In the genomic region with DNA sequence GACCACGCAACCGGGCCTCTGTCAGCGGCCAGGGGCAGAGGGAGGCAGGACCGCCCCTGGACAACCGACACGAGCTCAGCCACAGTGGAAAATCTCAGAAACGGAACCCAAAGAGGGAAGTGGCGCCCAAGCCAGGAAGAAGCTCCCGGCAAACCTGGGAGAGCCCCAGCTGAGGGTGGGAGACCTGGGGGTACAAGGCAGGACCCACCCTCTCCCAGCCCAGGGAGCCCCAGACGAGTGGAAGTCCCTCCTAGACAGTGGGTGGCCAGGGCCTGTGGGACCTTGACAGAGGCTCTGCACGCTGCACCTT, we compare ENCODE assay signal across 10 cellular contexts. TPM values are rescaled to one million over a fixed set of nuclear protein-coding genes. Genes with fewer than 3 reads are reported as not detected.
DNase-seq lines count a peak whose midpoint lies in the region; ATAC-seq and TF ChIP-seq lines count a peak whose summit lies in the region.
"Had no signal": no experiment of that assay in that cellular context is flagged by ENCODE, and none has a peak within 500 bp of the region (broad histone marks: within the 10 kb centered on the region; RNA-seq: fewer than 3 reads in every experiment).

No MANE protein-coding gene starts in this region.

- peak overlapping the region; percentile 81 to 94 (median 94) for H3K27ac ChIP-seq in transverse colon
- no peak overlapping the region for H3K27ac ChIP-seq in endodermal cell (ENCODE audit: low read depth, low read length)

- H3K9me3 ChIP-seq in transverse colon, result no peaks in the 10 kb centered on the region
- no peaks in the 10 kb centered on the region for H3K9me3 ChIP-seq in endodermal cell (ENCODE audit: control insufficient read depth, low read length)

- no peaks in the 10 kb centered on the region for H3K36me3 ChIP-seq in transverse colon
- H3K36me3 ChIP-seq in endodermal cell (ENCODE audit: control insufficient read depth, insufficient read depth, low read length), result peaks cover 9% of the 10 kb centered on the region

- intact Hi-C loops in activated naive CD4-positive, alpha-beta T cell treated with anti-CD3 and anti-CD28 coated beads for 36 hours (cut with micrococcal nuclease), result loop anchor here (5.0 to 10.0 kb wide), 2 partner anchors 208 to 634 kb away; no protein-coding TSS in a partner anchor
- intact Hi-C loops in transverse colon (cut with DNase I; ENCODE audit: low total_unique reads), result no loop called here

- H3K27ac Mint-ChIP-seq in activated naive CD4-positive, alpha-beta T cell treated with anti-CD3 and anti-CD28 coated beads, Interleukin-2, amount 10 ng/mL, durations not matched to agents 7 days and 5 days, result no peak overlapping the region
- no peak overlapping the region for H3K27ac Mint-ChIP-seq in activated naive CD4-positive, alpha-beta T cell treated with anti-CD3 and anti-CD28 coated beads for 36 hours
- no peak overlapping the region for H3K27ac Mint-ChIP-seq in central memory CD8-positive, alpha-beta T cell (ENCODE audit: low read depth)
- peak overlapping the region; percentile 99 for H3K27ac Mint-ChIP-seq in memory B cell
- H3K27ac Mint-ChIP-seq in progenitor cell of endocrine pancreas, result no peak overlapping the region
- no peak overlapping the region for H3K27ac Mint-ChIP-seq in endodermal cell

- H3K4me3 ChIP-seq in transverse colon (peak overlapping the region in 1 of 4 donors; percentile 89), endodermal cell (ENCODE audit: low read length) (no peak overlapping the region)

- no peak for TF ChIP-seq POLR2A in transverse colon (IDR thresholded peaks at IDR 0.05)

- H3K4me1 Mint-ChIP-seq in activated naive CD4-positive, alpha-beta T cell treated with anti-CD3 and anti-CD28 coated beads, Interleukin-2, amount 10 ng/mL, durations not matched to agents 7 days and 5 days, result peaks cover 66% of the 10 kb centered on the region
- peaks cover 63% of the 10 kb centered on the region for H3K4me1 Mint-ChIP-seq in activated naive CD4-positive, alpha-beta T cell treated with anti-CD3 and anti-CD28 coated beads for 36 hours (ENCODE audit: low read depth)
- peaks cover 42% of the 10 kb centered on the region for H3K4me1 Mint-ChIP-seq in central memory CD8-positive, alpha-beta T cell
- H3K4me1 Mint-ChIP-seq in memory B cell, result peaks cover 45% of the 10 kb centered on the region
- H3K4me1 Mint-ChIP-seq in progenitor cell of endocrine pancreas (ENCODE audit: low read depth), result peaks cover 32% of the 10 kb centered on the region
- H3K4me1 Mint-ChIP-seq in endodermal cell, result peaks cover 30% of the 10 kb centered on the region

- ATAC-seq in central memory CD8-positive, alpha-beta T cell (replicated peaks; ENCODE audit: extremely low read depth, poor library complexity, severe bottlenecking), result no peak
- ATAC-seq in memory B cell (ENCODE audit: low read depth), result no peak

- TF ChIP-seq EP300 in transverse colon (IDR thresholded peaks at IDR 0.05; ENCODE audit: low read depth), result no peak

- H3K27me3 Mint-ChIP-seq in activated naive CD4-positive, alpha-beta T cell treated with anti-CD3 and anti-CD28 coated beads, Interleukin-2, amount 10 ng/mL, durations not matched to agents 7 days and 5 days, result peaks cover 13% of the 10 kb centered on the region
- H3K27me3 Mint-ChIP-seq in activated naive CD4-positive, alpha-beta T cell treated with anti-CD3 and anti-CD28 coated beads for 36 hours (ENCODE audit: low read depth), result no peaks in the 10 kb centered on the region
- H3K27me3 Mint-ChIP-seq in central memory CD8-positive, alpha-beta T cell, result no peaks in the 10 kb centered on the region
- H3K27me3 Mint-ChIP-seq in memory B cell, result no peaks in the 10 kb centered on the region
- H3K27me3 Mint-ChIP-seq in progenitor cell of endocrine pancreas, result no peaks in the 10 kb centered on the region
- H3K27me3 Mint-ChIP-seq in endodermal cell (ENCODE audit: insufficient read depth), result no peaks in the 10 kb centered on the region

- peaks cover 15% of the 10 kb centered on the region for H3K36me3 Mint-ChIP-seq in activated naive CD4-positive, alpha-beta T cell treated with anti-CD3 and anti-CD28 coated beads, Interleukin-2, amount 10 ng/mL, durations not matched to agents 7 days and 5 days
- H3K36me3 Mint-ChIP-seq in activated naive CD4-positive, alpha-beta T cell treated with anti-CD3 and anti-CD28 coated beads for 36 hours (ENCODE audit: low read depth), result no peaks in the 10 kb centered on the region
- H3K36me3 Mint-ChIP-seq in central memory CD8-positive, alpha-beta T cell (ENCODE audit: insufficient read depth), result peaks cover 10% of the 10 kb centered on the region
- H3K36me3 Mint-ChIP-seq in memory B cell (no peaks in the 10 kb centered on the region), progenitor cell of endocrine pancreas (ENCODE audit: insufficient read depth) (peaks cover 1% of the 10 kb centered on the region), endodermal cell (ENCODE audit: low read depth) (no peaks in the 10 kb centered on the region)

- H3K4me1 ChIP-seq in transverse colon (peaks cover 33 to 71% (median 69%) of the 10 kb centered on the region in 4 donors), endodermal cell (ENCODE audit: control insufficient read depth, insufficient read depth, low read length) (peaks cover 18% of the 10 kb centered on the region)

- CTCF ChIA-PET in activated naive CD4-positive, alpha-beta T cell treated with anti-CD3 and anti-CD28 coated beads, Interleukin-2, amount 10 ng/mL, durations not matched to agents 7 days and 5 days (lab: Charles Lee), result interaction anchor here (1.0 to 1.2 kb wide), 2 partner anchors 98 to 185 kb away, joined by 3 read pairs; no protein-coding TSS in a partner anchor
- CTCF ChIA-PET in activated naive CD4-positive, alpha-beta T cell treated with anti-CD3 and anti-CD28 coated beads for 36 hours (lab: Charles Lee), result no interaction called here

- no peaks in the 10 kb centered on the region for H3K27me3 ChIP-seq in transverse colon
- H3K27me3 ChIP-seq in endodermal cell (ENCODE audit: control insufficient read depth, insufficient read depth, low read length, poor library complexity, severe bottlenecking), result no peaks in the 10 kb centered on the region

- no peak for TF ChIP-seq CTCF in transverse colon (IDR thresholded peaks at IDR 0.05)
- TF ChIP-seq CTCF in progenitor cell of endocrine pancreas (IDR thresholded peaks at IDR 0.05; ENCODE audit: unreplicated experiment), result no peak
- TF ChIP-seq CTCF in endodermal cell (conservative IDR thresholded peaks at IDR 0.05), result no peak

- 70% methylated on average over 11 of the region's 11 CpGs; no CpG with 5 or more reads in 1 of the 2 donors for WGBS in transverse colon (ENCODE audit: low coverage in 1 of 2), 2 donors
- 80 to 95% methylated on average over 9 to 11 of the region's 11 CpGs for WGBS in endodermal cell (ENCODE audit: insufficient coverage in 1 of 2, insufficient read length in 1 of 2), 2 experiments

- DNase-seq in activated naive CD4-positive, alpha-beta T cell treated with anti-CD3 and anti-CD28 coated beads, Interleukin-2, amount 10 ng/mL, durations not matched to agents 7 days and 5 days, result no peak
- no peak for DNase-seq in activated naive CD4-positive, alpha-beta T cell treated with anti-CD3 and anti-CD28 coated beads for 36 hours
- DNase-seq in central memory CD8-positive, alpha-beta T cell (ENCODE audit: low spot score in 2 of 2), result no peak
- DNase-seq in memory B cell (ENCODE audit: low spot score in 2 of 2) (no peak), transverse colon (no peak), progenitor cell of endocrine pancreas (ENCODE audit: low spot score, unreplicated experiment) (no peak), endodermal cell (no peak), middle frontal gyrus (ENCODE audit: extremely low spot score, low spot score) (no peak)
- DNase-seq: EL, NCI-H82 had no signal

- H3K9ac ChIP-seq in endodermal cell (ENCODE audit: extremely low read depth, low read length, poor library complexity, severe bottlenecking), result no peak overlapping the region

- peak overlapping the region; percentile 41 for H3K4me3 Mint-ChIP-seq in activated naive CD4-positive, alpha-beta T cell treated with anti-CD3 and anti-CD28 coated beads, Interleukin-2, amount 10 ng/mL, durations not matched to agents 7 days and 5 days
- H3K4me3 Mint-ChIP-seq in activated naive CD4-positive, alpha-beta T cell treated with anti-CD3 and anti-CD28 coated beads for 36 hours, result no peak overlapping the region
- H3K4me3 Mint-ChIP-seq in central memory CD8-positive, alpha-beta T cell, result peak overlapping the region; percentile 29
- H3K4me3 Mint-ChIP-seq in memory B cell, result peak overlapping the region; percentile 67
- no peak overlapping the region for H3K4me3 Mint-ChIP-seq in progenitor cell of endocrine pancreas (ENCODE audit: low read depth)
- no peak overlapping the region for H3K4me3 Mint-ChIP-seq in endodermal cell

- in situ Hi-C loops in transverse colon (cut with MboI; ENCODE audit: low pct_ligation_motif_present in 1 of 4, low pct_unique_long_range_greater_than_20kb in 1 of 4, low sequenced_read_pairs in 3 of 4), result no loop called here

- H3K9me3 Mint-ChIP-seq in activated naive CD4-positive, alpha-beta T cell treated with anti-CD3 and anti-CD28 coated beads, Interleukin-2, amount 10 ng/mL, durations not matched to agents 7 days and 5 days, result no peaks in the 10 kb centered on the region
- H3K9me3 Mint-ChIP-seq in activated naive CD4-positive, alpha-beta T cell treated with anti-CD3 and anti-CD28 coated beads for 36 hours, result no peaks in the 10 kb centered on the region
- no peaks in the 10 kb centered on the region for H3K9me3 Mint-ChIP-seq in central memory CD8-positive, alpha-beta T cell
- no peaks in the 10 kb centered on the region for H3K9me3 Mint-ChIP-seq in memory B cell
- no peaks in the 10 kb centered on the region for H3K9me3 Mint-ChIP-seq in progenitor cell of endocrine pancreas (ENCODE audit: low read depth)
- no peaks in the 10 kb centered on the region for H3K9me3 Mint-ChIP-seq in endodermal cell

RNA-seq across cellular contexts. Expression of a gene that starts 3.0 kb away (rescaled TPM):
- total RNA-seq in activated naive CD4-positive, alpha-beta T cell treated with anti-CD3 and anti-CD28 coated beads for 36 hours, result 10 to 100 TPM; 12.6 to 13.6 TPM
- total RNA-seq in transverse colon (100 to 1,000 TPM in 1 of 4 donors, 10 to 100 TPM in 3; 60.7 to 144 (median 61.4) TPM), progenitor cell of endocrine pancreas (76.3 and 80.8 TPM in 2 replicates), endodermal cell (10 to 100 TPM; 58.9 to 61.6 TPM)
- 45.1 TPM for polyA plus RNA-seq in endodermal cell (2013, experiment 1 of 2)
- 40.0 TPM for polyA plus RNA-seq in endodermal cell (2013, experiment 2 of 2)

Comparison
In these comparisons a context has a peak if more than half of its experiments do, and no peak if none do; other contexts are left out.
1. H3K4me3 Mint-ChIP-seq: peak in activated naive CD4-positive, alpha-beta T cell treated with anti-CD3 and anti-CD28 coated beads, Interleukin-2, amount 10 ng/mL, durations not matched to agents 7 days and 5 days (single experiment), central memory CD8-positive, alpha-beta T cell (single experiment) and memory B cell (single experiment); none in activated naive CD4-positive, alpha-beta T cell treated with anti-CD3 and anti-CD28 coated beads for 36 hours (single experiment), progenitor cell of endocrine pancreas (single experiment) and endodermal cell (single experiment).